Comparison of ENCODE assay signal across 16 cellular contexts in the genomic region with DNA sequence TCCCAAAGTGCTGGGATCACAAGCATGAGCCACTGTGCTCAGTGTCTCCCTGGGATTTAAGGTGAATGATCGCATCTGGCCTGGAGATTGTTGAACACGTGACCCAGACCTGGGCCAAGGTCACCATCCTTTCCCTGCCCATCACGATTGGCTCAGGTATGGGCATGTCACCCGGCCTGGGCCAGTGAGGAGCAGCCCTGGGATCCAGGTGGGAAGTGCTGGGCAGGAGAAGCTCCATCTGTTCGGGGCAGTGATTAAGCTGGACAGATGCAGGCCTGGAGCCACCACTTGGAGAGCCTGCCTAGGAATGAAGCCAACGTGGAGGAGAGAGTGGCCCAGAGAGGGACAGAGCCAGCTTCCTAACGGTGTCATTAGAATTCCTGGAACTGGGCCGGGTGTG. TPM values are rescaled to one million over a fixed set of nuclear protein-coding genes. Genes with fewer than 3 reads are reported as not detected.
"Had no signal": no experiment of that assay in that cellular context is flagged by ENCODE, and none has a peak within 500 bp of the region (broad histone marks: within the 10 kb centered on the region; RNA-seq: fewer than 3 reads in every experiment).

No MANE protein-coding gene starts in this region.

- H3K36me3 ChIP-seq: ovary had no signal

- DNase-seq: activated CD4-positive, alpha-beta T cell treated with anti-CD3 and anti-CD28 coated beads, Interleukin-2, amount 10 ng/mL, durations not matched to agents 7 days and 5 days; activated naive CD4-positive, alpha-beta T cell; activated T-cell treated with anti-CD3 and anti-CD28 coated beads, Interleukin-2, amount 50 U/mL, for 72 hours; central memory CD4-positive, alpha-beta T cell; cortex of kidney; effector CD8-positive, alpha-beta T cell; gastrocnemius medialis; islet precursor cell; left lung; ovary; stimulated activated CD4-positive, alpha-beta T cell treated with anti-CD3 and anti-CD28 coated beads, Interleukin-15, amount 100 ng/mL, for 24 hours; stimulated activated CD4-positive, alpha-beta T cell treated with anti-CD3 and anti-CD28 coated beads, Interleukin-4, amount 100 ng/mL, for 24 hours; upper lobe of left lung had no signal

- H3K4me3 ChIP-seq: gastrocnemius medialis, left lung, ovary, upper lobe of left lung had no signal

- H3K27me3 ChIP-seq: left lung, ovary, upper lobe of left lung had no signal

- H3K27me3 Mint-ChIP-seq: activated CD4-positive, alpha-beta T cell treated with anti-CD3 and anti-CD28 coated beads, Interleukin-2, amount 10 ng/mL, durations not matched to agents 7 days and 5 days; stimulated activated naive CD8-positive, alpha-beta T cell treated with anti-CD3 and anti-CD28 coated beads, Interleukin-15, Interleukin-2, amounts not matched to agents 100 ng/mL and 50 ng/mL, for 24 hours had no signal

- H3K4me3 Mint-ChIP-seq: activated CD4-positive, alpha-beta T cell treated with anti-CD3 and anti-CD28 coated beads, Interleukin-2, amount 10 ng/mL, durations not matched to agents 7 days and 5 days; stimulated activated naive CD8-positive, alpha-beta T cell treated with anti-CD3 and anti-CD28 coated beads, Interleukin-15, Interleukin-2, amounts not matched to agents 100 ng/mL and 50 ng/mL, for 24 hours had no signal

- H3K27ac ChIP-seq: gastrocnemius medialis, left lung, ovary, upper lobe of left lung had no signal

- ATAC-seq: activated T-cell treated with anti-CD3 and anti-CD28 coated beads, Interleukin-2, amount 50 U/mL, for 72 hours; gastrocnemius medialis; left lung had no signal

- H3K4me1 ChIP-seq: gastrocnemius medialis, left lung, upper lobe of left lung had no signal

- H3K9me3 ChIP-seq: gastrocnemius medialis, ovary had no signal

RNA-seq across cellular contexts. Expression of gene CD19, which starts 59.9 kb away (rescaled TPM):
- total RNA-seq: gastrocnemius medialis, renal cortical epithelial cell had no signal
- polyA plus RNA-seq: neural cell had no signal
